ENCODE assay signal across 23 cellular contexts in the genomic region with DNA sequence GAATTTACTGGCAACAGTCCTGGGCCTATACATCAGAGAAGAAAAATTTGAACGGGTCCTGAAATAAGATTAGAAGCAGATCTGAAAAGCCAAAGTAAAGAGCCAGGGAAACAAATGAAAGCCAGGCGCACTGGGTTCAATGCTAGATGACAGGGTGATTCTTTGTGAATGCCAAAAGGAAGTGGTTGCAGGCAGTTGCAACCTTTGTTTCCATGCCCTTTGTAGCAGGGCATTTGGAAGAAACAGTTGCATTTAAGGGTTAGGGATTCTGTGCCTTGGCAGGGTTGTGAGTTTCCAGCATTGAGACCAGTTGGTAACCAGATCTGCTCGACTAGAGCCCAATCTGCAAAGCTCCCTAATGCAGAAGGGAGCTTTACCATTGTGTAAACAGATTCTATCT. TPM values are rescaled to one million over a fixed set of nuclear protein-coding genes. Genes with fewer than 3 reads are reported as not detected.
DNase-seq lines count a peak whose midpoint lies in the region; ATAC-seq, FAIRE-seq and TF ChIP-seq lines count a peak whose summit lies in the region.
"Had no signal": no experiment of that assay in that cellular context is flagged by ENCODE, and none has a peak within 500 bp of the region (broad histone marks: within the 10 kb centered on the region; RNA-seq: fewer than 3 reads in every experiment).

No MANE protein-coding gene starts in this region.

- H3K36me3 ChIP-seq in K562 (ENCODE audit: control insufficient read depth, insufficient read depth, low read length) (no peaks in the 10 kb centered on the region), neural progenitor cell (no peaks in the 10 kb centered on the region)
- H3K36me3 ChIP-seq: BLaER1, HAP-1, SJSA1 had no signal

- 25% methylated on average over 3 of the region's 3 CpGs for WGBS in K562 (ENCODE audit: insufficient coverage, low coverage, missing lambda C conversion rate)

- no peak for TF ChIP-seq EP300 in K562 (IDR thresholded peaks at IDR 0.05; ENCODE audit: low read length)

- H3K9ac ChIP-seq in K562 (ENCODE audit: insufficient read depth in 1 of 2, low read depth in 2 of 2, low read length in 2 of 2) (no peak overlapping the region), neural progenitor cell (no peak overlapping the region)
- H3K9ac ChIP-seq: BLaER1 had no signal

- peak; percentile 29 for FAIRE-seq in K562 (lab: Jason Lieb, UNC)
- FAIRE-seq: A549, RCC 7860 had no signal

- no peaks in the 10 kb centered on the region for H3K79me2 ChIP-seq in K562 (ENCODE audit: control insufficient read depth, insufficient read depth, low read length)
- no peaks in the 10 kb centered on the region for H3K79me2 ChIP-seq in neural progenitor cell (ENCODE audit: low read depth)

- peaks cover 4% of the 10 kb centered on the region for H3K9me3 Mint-ChIP-seq in neural progenitor cell
- H3K9me3 Mint-ChIP-seq: CD4-positive, alpha-beta T cell had no signal

- no peaks in the 10 kb centered on the region for H3K36me3 Mint-ChIP-seq in neural progenitor cell

- H3K9me3 ChIP-seq in K562 (replicated peaks; ENCODE audit: control insufficient read depth, insufficient read depth, low read depth, low read length) (no peaks in the 10 kb centered on the region), neural progenitor cell (ENCODE audit: low read depth) (no peaks in the 10 kb centered on the region)
- H3K9me3 ChIP-seq: A549, BLaER1, SJSA1 had no signal

- H3K4me2 ChIP-seq in K562 (ENCODE audit: insufficient read depth, low read length) (no peak overlapping the region), neural progenitor cell (no peak overlapping the region)
- H3K4me2 ChIP-seq: A549, BLaER1 had no signal

- TF ChIP-seq RAD21 in K562 (CRISPR knock-in tag; conservative IDR thresholded peaks at IDR 0.05 in 1 of 2, IDR thresholded peaks at IDR 0.05 in 1 of 2), result no peak

- H2AFZ ChIP-seq in K562 (ENCODE audit: low read depth, low read length) (0 out of 2 replicates have a peak overlapping the region, but pooled peaks have one; percentile 28), neural progenitor cell (replicated peaks) (peak overlapping the region; percentile 26)

- no peak overlapping the region for H3K27ac Mint-ChIP-seq in neural progenitor cell
- H3K27ac Mint-ChIP-seq: CD4-positive, alpha-beta T cell had no signal

- no peak overlapping the region for H3K4me3 Mint-ChIP-seq in neural progenitor cell
- H3K4me3 Mint-ChIP-seq: CD4-positive, alpha-beta T cell had no signal

- CTCF ChIA-PET in K562 (lab: Yijun Ruan, JAX; ENCODE audit: low intra/inter-chr PET ratio), result interaction anchor here (0.6 kb wide), 1 partner anchor 41 kb away, joined by 3 read pairs; no protein-coding TSS in a partner anchor

- H4K20me1 ChIP-seq in K562 (replicated peaks; ENCODE audit: control insufficient read depth, insufficient read depth, low read length) (no peaks in the 10 kb centered on the region), neural progenitor cell (ENCODE audit: low read depth) (no peaks in the 10 kb centered on the region)
- H4K20me1 ChIP-seq: BLaER1 had no signal

- DNase-seq in AML-193 (lab: John Stamatoyannopoulos, UW) (peak; percentile 15 to 45), K562 (ENCODE audit: extremely low read depth in 1 of 4, low spot score in 3 of 4) (no peak), neural progenitor cell (ENCODE audit: low spot score) (no peak), NCI-H526 (lab: John Stamatoyannopoulos, UW) (no peak), HCEC 1CT (no peak), NK-92 (lab: John Stamatoyannopoulos, UW; ENCODE audit: unreplicated experiment) (no peak)
- peak; percentile 84 for DNase-seq in Jurkat, Clone E6-1 (ENCODE audit: low read depth, low spot score)
- DNase-seq: CD4-positive, alpha-beta T cell; COR-L47; DMS79; IMR-90; Kasumi-1; NCI-H1694 treated with DMSO at 0.1 percent for 48 hours; NCI-H2081 treated with DMSO at 0.1 percent for 48 hours; NCI-H2171 treated with DMSO at 0.1 percent for 48 hours; NCI-H524 treated with DMSO at 0.1 percent for 48 hours; OCI-M1 had no signal

- TF ChIP-seq POLR2A in K562 (conservative IDR thresholded peaks at IDR 0.05), result no peak

- peaks cover 6% of the 10 kb centered on the region for H3K27me3 Mint-ChIP-seq in neural progenitor cell (ENCODE audit: insufficient read depth, low read depth)

- no peak for ATAC-seq in K562
- ATAC-seq: Right ventricle myocardium inferior had no signal

- H3F3A ChIP-seq in neural progenitor cell (ENCODE audit: low read depth), result peaks cover 5% of the 10 kb centered on the region

- no peak for TF ChIP-seq CTCF in K562 (IDR thresholded peaks at IDR 0.05 in 2 of 3, conservative IDR thresholded peaks at IDR 0.05 in 1 of 3; ENCODE audit: insufficient read depth in 2 of 3, low read depth in 1 of 3, low read length in 3 of 3)
- no peak for TF ChIP-seq CTCF in neural progenitor cell (IDR thresholded peaks at IDR 0.05)

- peaks cover 9% of the 10 kb centered on the region for H3K4me1 Mint-ChIP-seq in neural progenitor cell

- no peaks in the 10 kb centered on the region for H3K9me1 ChIP-seq in K562 (ENCODE audit: control insufficient read depth, insufficient read depth, low read length)

- POLR2A ChIA-PET in K562 (lab: Yijun Ruan, JAX), result interaction anchor here (0.8 to 2.0 kb wide), 3 partner anchors 10 to 15 kb away, joined by 3 to 7 read pairs (median 4); no protein-coding TSS in a partner anchor

- no TSS peak for BruUV-seq in K562 (replicated peaks; lab: Mats Ljungman, UMichigan)

- H3K27ac ChIP-seq in K562 (ENCODE audit: extremely low read depth, low read depth, low read length), result no peak overlapping the region
- H3K27ac ChIP-seq in neural progenitor cell, result no peak overlapping the region
- H3K27ac ChIP-seq: A549, BLaER1, SJSA1 had no signal

- H3K4me1 ChIP-seq in K562 (replicated peaks in 1 of 2; ENCODE audit: control insufficient read depth in 2 of 2, insufficient read depth in 2 of 2, low read length in 2 of 2) (peaks cover 0 to 15% of the 10 kb centered on the region in 2 experiments; a peak in 3 of 5 replicates), neural progenitor cell (peaks cover 11% of the 10 kb centered on the region)
- H3K4me1 ChIP-seq: A549, BLaER1, HAP-1, SJSA1 had no signal

- H3K27me3 ChIP-seq in K562 (ENCODE audit: control insufficient read depth in 2 of 2, insufficient read depth in 2 of 2, low read length in 2 of 2) (no peaks in the 10 kb centered on the region), neural progenitor cell (no peaks in the 10 kb centered on the region)
- H3K27me3 ChIP-seq: BLaER1 had no signal

- in situ Hi-C loops in K562 (cut with MboI), result no loop called here

- intact Hi-C loops in K562 (cut with micrococcal nuclease), result no loop called here

- H3K4me3 ChIP-seq in Jurkat, Clone E6-1 (ENCODE audit: low read length), result peak overlapping the region; percentile 30
- H3K4me3 ChIP-seq in K562 (no peak overlapping the region), neural progenitor cell (no peak overlapping the region)
- H3K4me3 ChIP-seq: A549, BLaER1, HAP-1, SJSA1 had no signal

TF ChIP-seq in K562, 482 proteins besides CTCF, POLR2A, EP300 and RAD21 (continues in another document):
- no peak for TF ChIP-seq CCAR2 (IDR thresholded peaks at IDR 0.05; ENCODE audit: low read depth, low read length)

RNA-seq across cellular contexts. Expression of a gene that starts 36.4 kb away (rescaled TPM):
- polyA plus RNA-seq in Jurkat, Clone E6-1 (2012; ENCODE audit: insufficient read depth, insufficient read length), result 51.0 TPM
- total RNA-seq in K562 (2011; cell fraction: chromatin; rRNA removed; ENCODE audit: low replicate concordance), result 20.4 and 22.1 TPM in 2 replicates
- total RNA-seq in K562 (2011; cell fraction: nucleolus; rRNA removed), result 16.0 and 20.5 TPM in 2 replicates
- total RNA-seq in K562 (2011; cell fraction: nucleoplasm; rRNA removed), result 15.7 and 21.0 TPM in 2 replicates
- total RNA-seq in K562 (2014; rRNA removed), result 31.2 and 32.9 TPM in 2 replicates
- 36.8 and 43.6 TPM in 2 replicates for total RNA-seq in K562 (2014; rRNA removed; fragmentation: Illumina TruSeq; extraction: Trizol)
- 42.9 and 44.1 TPM in 2 replicates for total RNA-seq in K562 (2015; rRNA removed; fragmentation: Illumina TruSeq; extraction: Trizol)
- total RNA-seq in K562 (2021), result 41.7 and 45.1 TPM in 2 replicates
- polyA plus RNA-seq in K562 (2011; rRNA removed), result 56.7 and 72.8 TPM in 2 replicates
- polyA plus RNA-seq in K562 (2011; cell fraction: cytosol; rRNA removed), result 40.7 and 46.8 TPM in 2 replicates
- 11.4 and 17.9 TPM in 2 replicates for polyA plus RNA-seq in K562 (2011; cell fraction: nucleus; rRNA removed)
- polyA plus RNA-seq in K562 (2012), result 57.3 and 76.8 TPM in 2 replicates
- polyA plus RNA-seq in K562 (2014; fragmentation: Illumina TruSeq; extraction: Trizol), result 39.6 and 52.6 TPM in 2 replicates
- 10 to 100 TPM; 17.8 to 23.6 TPM for polyA plus RNA-seq in K562 (2014; fragmentation: Nextera tagmentation; extraction: Ambion mirVana)
- 79.3 and 86.3 TPM in 2 replicates for polyA plus RNA-seq in K562 (2014; rRNA removed)
- polyA minus RNA-seq in K562 (2011; rRNA and poly(A)+ RNA removed), result 23.4 and 27.9 TPM in 2 replicates
- polyA minus RNA-seq in K562 (2011; cell fraction: cytosol; rRNA and poly(A)+ RNA removed), result 14.5 and 21.0 TPM in 2 replicates
- polyA minus RNA-seq in K562 (2011; cell fraction: nucleus; rRNA and poly(A)+ RNA removed), result 12.8 and 16.1 TPM in 2 replicates
- 26.7 and 28.9 TPM in 2 replicates for total RNA-seq in neural progenitor cell (ENCODE audit: low replicate concordance)

RNA-seq across cellular contexts. Expression of a gene that starts 37.8 kb away (rescaled TPM):
- polyA plus RNA-seq in Jurkat, Clone E6-1 (2012; ENCODE audit: insufficient read depth, insufficient read length), result not detected
- not detected in 2 replicates for total RNA-seq in K562 (2011; cell fraction: chromatin; rRNA removed; ENCODE audit: low replicate concordance)
- total RNA-seq in K562 (2011; cell fraction: nucleolus; rRNA removed), result not detected in 2 replicates
- not detected in 2 replicates for total RNA-seq in K562 (2011; cell fraction: nucleoplasm; rRNA removed)
- total RNA-seq in K562 (2014; rRNA removed) (0.27 TPM in 1 of 2 replicates, not detected in the other), K562 (2014; rRNA removed; fragmentation: Illumina TruSeq; extraction: Trizol) (not detected in 2 replicates), K562 (2015; rRNA removed; fragmentation: Illumina TruSeq; extraction: Trizol) (0.26 and 1.2 TPM in 2 replicates), K562 (2021) (0.54 TPM in 1 of 2 replicates, not detected in the other), neural progenitor cell (ENCODE audit: low replicate concordance) (not detected in 2 replicates)
- polyA plus RNA-seq in K562 (2011; rRNA removed) (0.09 TPM in 1 of 2 replicates, not detected in the other), K562 (2014; fragmentation: Illumina TruSeq; extraction: Trizol) (0.26 TPM in 1 of 2 replicates, not detected in the other), K562 (2014; fragmentation: Nextera tagmentation; extraction: Ambion mirVana) (under 1 TPM; 0.15 to 0.25 TPM), K562 (2014; rRNA removed) (0.11 and 0.66 TPM in 2 replicates)
- polyA plus RNA-seq in K562 (2011; cell fraction: cytosol; rRNA removed), result not detected in 2 replicates
- not detected in 2 replicates for polyA plus RNA-seq in K562 (2011; cell fraction: nucleus; rRNA removed)
- polyA plus RNA-seq in K562 (2012), result 0.44 and 0.87 TPM in 2 replicates
- not detected in 2 replicates for polyA minus RNA-seq in K562 (2011; rRNA and poly(A)+ RNA removed)
- not detected in 2 replicates for polyA minus RNA-seq in K562 (2011; cell fraction: cytosol; rRNA and poly(A)+ RNA removed)
- not detected in 2 replicates for polyA minus RNA-seq in K562 (2011; cell fraction: nucleus; rRNA and poly(A)+ RNA removed)

Comparison
In these comparisons a context has a peak if more than half of its experiments do, and no peak if none do; other contexts are left out.
1. DNase-seq: peak in AML-193 (2 of 2) and Jurkat, Clone E6-1 (single experiment); none in K562 (0 of 4), neural progenitor cell (single experiment), NCI-H526 (0 of 2), HCEC 1CT (single experiment) and NK-92 (single experiment).